Comparison of ENCODE assay signal across 11 cellular contexts in the genomic region with DNA sequence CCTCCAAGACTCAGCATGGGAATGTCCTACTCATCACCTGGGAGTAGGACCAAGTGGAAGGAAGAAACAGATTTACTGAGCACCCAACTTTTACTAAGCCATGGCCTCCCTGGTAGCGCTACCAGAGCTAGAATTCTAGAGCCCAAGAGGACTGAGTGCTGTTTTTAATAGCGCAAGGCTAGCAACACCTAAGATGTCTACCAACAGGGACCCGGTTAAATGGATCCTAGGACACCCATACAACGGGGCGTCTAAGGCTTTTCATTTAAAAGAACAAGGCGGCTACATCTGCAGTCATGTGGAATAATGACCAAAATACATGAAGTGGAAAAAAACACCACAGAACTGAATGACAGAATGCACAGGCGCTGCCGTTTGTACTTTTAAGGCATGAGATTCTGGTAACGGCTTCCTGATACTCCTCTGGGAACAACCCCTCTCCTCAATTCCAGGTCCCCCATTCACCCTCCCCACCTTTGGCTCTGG. TPM values are rescaled to one million over a fixed set of nuclear protein-coding genes. Genes with fewer than 3 reads are reported as not detected.
DNase-seq lines count a peak whose midpoint lies in the region; ATAC-seq, FAIRE-seq and TF ChIP-seq lines count a peak whose summit lies in the region.
"Had no signal": no experiment of that assay in that cellular context is flagged by ENCODE, and none has a peak within 500 bp of the region (broad histone marks: within the 10 kb centered on the region; RNA-seq: fewer than 3 reads in every experiment).

No MANE protein-coding gene starts in this region.

- DNase-seq in SK-N-SH, result no peak
- DNase-seq in NCI-H1694 treated with DMSO at 0.1 percent for 48 hours (lab: John Stamatoyannopoulos, UW), result peak; percentile 36
- DNase-seq in endothelial cell of umbilical vein (ENCODE audit: low read depth, low spot score), result no peak
- DNase-seq in GM13976 (ENCODE audit: low spot score), result no peak
- DNase-seq in erythroblast (lab: John Stamatoyannopoulos, UW), result no peak
- no peak for DNase-seq in H54 (ENCODE audit: insufficient read length, low spot score)
- DNase-seq: H7 had no signal

- peak overlapping the region; percentile 75 for H3K27ac Mint-ChIP-seq in stimulated activated memory B cell treated with anti-CD40 and anti-IgM and Interleukin-4, amounts not matched to agents 10 μg/mL and 1 μg/mL and 100 μg/mL, for 72 hours

- TF ChIP-seq RAD21 in SK-N-SH (IDR thresholded peaks at IDR 0.05; ENCODE audit: low read length), result no peak

- dilution Hi-C loops in endothelial cell of umbilical vein (cut with MboI; ENCODE audit: extremely low pct_ligation_motif_present, low sequenced_read_pairs), result no loop called here

- H2AFZ ChIP-seq in SK-N-SH (ENCODE audit: low read depth), result no peak overlapping the region
- no peak overlapping the region for H2AFZ ChIP-seq in endothelial cell of umbilical vein (ENCODE audit: low read depth, low read length)

- intact Hi-C loops in endothelial cell of umbilical vein (cut with micrococcal nuclease), result loop anchor here (2.0 kb wide), 2 partner anchors 52 kb away; a partner anchor contains a TSS

- H3K9me3 Mint-ChIP-seq in stimulated activated memory B cell treated with anti-CD40 and anti-IgM and Interleukin-4, amounts not matched to agents 10 μg/mL and 1 μg/mL and 100 μg/mL, for 72 hours, result no peaks in the 10 kb centered on the region

- H3K9me1 ChIP-seq in endothelial cell of umbilical vein (replicated peaks; ENCODE audit: control insufficient read depth, extremely low read depth, insufficient read depth, low read length), result no peaks in the 10 kb centered on the region

- in situ Hi-C loops in GM13976 (cut with MboI; ENCODE audit: low sequenced_read_pairs, unreplicated experiment), result no loop called here

- TF ChIP-seq EP300 in SK-N-SH (IDR thresholded peaks at IDR 0.05; ENCODE audit: borderline replicate concordance in 1 of 2, low read depth in 1 of 2, low read length in 1 of 2), result no peak

- peak overlapping the region in 1 of 2 experiments; percentile 59; a peak in 2 of 4 replicates for H3K27ac ChIP-seq in SK-N-SH (ENCODE audit: low read depth in 2 of 2, low read length in 1 of 2)
- H3K27ac ChIP-seq in endothelial cell of umbilical vein (ENCODE audit: insufficient read depth, low read depth, low read length), result peak overlapping the region; percentile 62
- H3K27ac ChIP-seq: neutrophil had no signal

- H3K9me3 ChIP-seq in SK-N-SH (no peaks in the 10 kb centered on the region), endothelial cell of umbilical vein (replicated peaks; ENCODE audit: control insufficient read depth, insufficient read depth, low read length) (no peaks in the 10 kb centered on the region)
- H3K9me3 ChIP-seq: neutrophil had no signal

- peaks cover 88% of the 10 kb centered on the region for H4K20me1 ChIP-seq in SK-N-SH (ENCODE audit: insufficient read depth)
- peaks cover 2% of the 10 kb centered on the region for H4K20me1 ChIP-seq in endothelial cell of umbilical vein (replicated peaks; ENCODE audit: control insufficient read depth, extremely low read depth, insufficient read depth, low read length)

- peaks cover 16% of the 10 kb centered on the region for H3F3A ChIP-seq in SK-N-SH (replicated peaks; ENCODE audit: insufficient read depth)

- FAIRE-seq in endothelial cell of umbilical vein (lab: Jason Lieb, UNC) (no peak), H54 (lab: Jason Lieb, UNC) (no peak)
- FAIRE-seq: A204.1 had no signal

- H3K9ac ChIP-seq in SK-N-SH (no peak overlapping the region), endothelial cell of umbilical vein (replicated peaks; ENCODE audit: extremely low read depth, insufficient read depth, low read length) (no peak overlapping the region)

- no peaks in the 10 kb centered on the region for H3K27me3 ChIP-seq in SK-N-SH (ENCODE audit: insufficient read depth)
- H3K27me3 ChIP-seq in endothelial cell of umbilical vein (ENCODE audit: control insufficient read depth in 2 of 2, insufficient read depth in 2 of 2, low read length in 2 of 2), result no peaks in the 10 kb centered on the region
- H3K27me3 ChIP-seq: neutrophil had no signal

- TF ChIP-seq CTCF in SK-N-SH (IDR thresholded peaks at IDR 0.05) (no peak), endothelial cell of umbilical vein (IDR thresholded peaks at IDR 0.05; ENCODE audit: extremely low read depth in 1 of 2, insufficient read depth in 1 of 2, low read depth in 1 of 2, low read length in 2 of 2) (no peak), GM13976 (IDR thresholded peaks at IDR 0.05; ENCODE audit: borderline replicate concordance, control extremely low read depth, extremely low read depth, insufficient read depth, missing control alignments) (no peak)

- POLR2A ChIA-PET in SK-N-SH (lab: Yijun Ruan, JAX) (no interaction called here), endothelial cell of umbilical vein (lab: Charles Lee) (no interaction called here)

- no peaks in the 10 kb centered on the region for H3K27me3 Mint-ChIP-seq in stimulated activated memory B cell treated with anti-CD40 and anti-IgM and Interleukin-4, amounts not matched to agents 10 μg/mL and 1 μg/mL and 100 μg/mL, for 72 hours

- H3K4me3 Mint-ChIP-seq in stimulated activated memory B cell treated with anti-CD40 and anti-IgM and Interleukin-4, amounts not matched to agents 10 μg/mL and 1 μg/mL and 100 μg/mL, for 72 hours, result peak overlapping the region; percentile 84

- H3K4me1 ChIP-seq in SK-N-SH (ENCODE audit: control insufficient read depth in 1 of 2, insufficient read depth in 2 of 2, low read depth in 1 of 2, low read length in 1 of 2), result peaks cover 14 to 19% of the 10 kb centered on the region in 2 experiments; a peak in 3 of 4 replicates
- peaks cover 20% of the 10 kb centered on the region for H3K4me1 ChIP-seq in endothelial cell of umbilical vein (ENCODE audit: control insufficient read depth, extremely low read depth, insufficient read depth, low read length)

- peaks cover 81% of the 10 kb centered on the region for H3K4me1 Mint-ChIP-seq in stimulated activated memory B cell treated with anti-CD40 and anti-IgM and Interleukin-4, amounts not matched to agents 10 μg/mL and 1 μg/mL and 100 μg/mL, for 72 hours

- H3K4me2 ChIP-seq in SK-N-SH (peak overlapping the region; percentile 37), endothelial cell of umbilical vein (ENCODE audit: insufficient read depth, low read length) (no peak overlapping the region)

- H3K79me2 ChIP-seq in SK-N-SH (ENCODE audit: insufficient read depth), result peaks cover 95% of the 10 kb centered on the region
- H3K79me2 ChIP-seq in endothelial cell of umbilical vein (ENCODE audit: control insufficient read depth, insufficient read depth, low read length), result peaks cover 87% of the 10 kb centered on the region

- ATAC-seq in SK-N-SH treated with all-trans-retinoic acid at 6 μM for 48 hours, result no peak; the same call in 2 of the 3 replicates
- peak; percentile 3 for ATAC-seq in stimulated activated memory B cell treated with anti-CD40 and anti-IgM and Interleukin-4, amounts not matched to agents 10 μg/mL and 1 μg/mL and 100 μg/mL, for 72 hours

- H3K36me3 Mint-ChIP-seq in stimulated activated memory B cell treated with anti-CD40 and anti-IgM and Interleukin-4, amounts not matched to agents 10 μg/mL and 1 μg/mL and 100 μg/mL, for 72 hours, result peaks cover 37% of the 10 kb centered on the region

- CTCF ChIA-PET in SK-N-SH (lab: Yijun Ruan, JAX), result no interaction called here
- CTCF ChIA-PET in endothelial cell of umbilical vein (lab: Charles Lee), result interaction anchor here (1.0 to 1.2 kb wide), 5 partner anchors 14 to 91 kb away, joined by 3 to 8 read pairs (median 5); a partner anchor contains a TSS

- WGBS in SK-N-SH (ENCODE audit: low lambda C conversion rate), result 96% methylated on average over 9 of the region's 9 CpGs

- no peaks in the 10 kb centered on the region for H3K9me2 ChIP-seq in SK-N-SH

- H3K4me3 ChIP-seq in SK-N-SH (ENCODE audit: low read depth in 2 of 2, low read length in 1 of 2) (no peak overlapping the region), endothelial cell of umbilical vein (replicated peaks in 1 of 3; ENCODE audit: insufficient read depth in 1 of 3, low read depth in 1 of 3, low read length in 3 of 3) (no peak overlapping the region)

- H3K36me3 ChIP-seq in SK-N-SH (replicated peaks in 1 of 2; ENCODE audit: control insufficient read depth in 1 of 2, insufficient read depth in 2 of 2, low read length in 1 of 2) (peaks cover 0 to 9% of the 10 kb centered on the region in 2 experiments), endothelial cell of umbilical vein (ENCODE audit: control insufficient read depth in 2 of 2, extremely low read depth in 1 of 2, insufficient read depth in 2 of 2, low read length in 2 of 2) (no peaks in the 10 kb centered on the region)
- H3K36me3 ChIP-seq: neutrophil had no signal

- TF ChIP-seq POLR2A in endothelial cell of umbilical vein (IDR thresholded peaks at IDR 0.05; ENCODE audit: low read depth, low read length), result no peak
- no peak for TF ChIP-seq POLR2A in erythroblast (IDR thresholded peaks at IDR 0.05; ENCODE audit: low read length)
- no peak for TF ChIP-seq POLR2A in H54 (IDR thresholded peaks at IDR 0.05; ENCODE audit: low read depth, low read length)

- no TSS peak for BruUV-seq in endothelial cell of umbilical vein (replicated peaks; lab: Mats Ljungman, UMichigan)

RNA-seq across cellular contexts. Expression of a gene that starts 5.1 kb away (rescaled TPM):
- polyA plus RNA-seq in SK-N-SH (2012; rRNA removed) (23.4 and 29.2 TPM in 2 replicates), endothelial cell of umbilical vein (32.9 and 33.3 TPM in 2 replicates)
- polyA plus RNA-seq in SK-N-SH (2012; cell fraction: cytosol; rRNA removed), result 19.9 and 23.9 TPM in 2 replicates
- 52.4 and 82.2 TPM in 2 replicates for polyA plus RNA-seq in SK-N-SH (2012; cell fraction: nucleus; rRNA removed)
- total RNA-seq in endothelial cell of umbilical vein, result 67.5 and 73.1 TPM in 2 replicates
- polyA plus RNA-seq in endothelial cell of umbilical vein (2011; cell fraction: cytosol; rRNA removed), result 21.5 and 25.8 TPM in 2 replicates
- polyA plus RNA-seq in endothelial cell of umbilical vein (2011; cell fraction: nucleus; rRNA removed), result 122 and 137 TPM in 2 replicates
- 30.7 and 37.3 TPM in 2 replicates for polyA plus RNA-seq in endothelial cell of umbilical vein (2012)
- 78.1 and 86.9 TPM in 2 replicates for polyA minus RNA-seq in endothelial cell of umbilical vein
- polyA minus RNA-seq in endothelial cell of umbilical vein (2011; cell fraction: cytosol; rRNA and poly(A)+ RNA removed), result 29.2 TPM
- polyA minus RNA-seq in endothelial cell of umbilical vein (2011; cell fraction: nucleus; rRNA and poly(A)+ RNA removed), result 51.8 and 68.2 TPM in 2 replicates

RNA-seq across cellular contexts. Expression of a gene that starts 51.9 kb away (rescaled TPM):
- polyA plus RNA-seq in SK-N-SH (2012; rRNA removed) (23.2 and 37.4 TPM in 2 replicates), endothelial cell of umbilical vein (21.6 and 32.1 TPM in 2 replicates)
- polyA plus RNA-seq in SK-N-SH (2012; cell fraction: cytosol; rRNA removed), result 19.1 and 24.7 TPM in 2 replicates
- polyA plus RNA-seq in SK-N-SH (2012; cell fraction: nucleus; rRNA removed), result 53.3 and 71.1 TPM in 2 replicates
- total RNA-seq in endothelial cell of umbilical vein, result 10.9 and 14.7 TPM in 2 replicates
- 11.7 and 18.4 TPM in 2 replicates for polyA plus RNA-seq in endothelial cell of umbilical vein (2011; cell fraction: cytosol; rRNA removed)
- polyA plus RNA-seq in endothelial cell of umbilical vein (2011; cell fraction: nucleus; rRNA removed), result 19.7 and 20.9 TPM in 2 replicates
- 14.5 and 14.9 TPM in 2 replicates for polyA plus RNA-seq in endothelial cell of umbilical vein (2012)
- 48.6 and 55.3 TPM in 2 replicates for polyA minus RNA-seq in endothelial cell of umbilical vein
- polyA minus RNA-seq in endothelial cell of umbilical vein (2011; cell fraction: cytosol; rRNA and poly(A)+ RNA removed), result 30.0 TPM
- 29.8 and 30.9 TPM in 2 replicates for polyA minus RNA-seq in endothelial cell of umbilical vein (2011; cell fraction: nucleus; rRNA and poly(A)+ RNA removed)

RNA-seq across cellular contexts. Expression of a gene that starts 52.2 kb away (rescaled TPM):
- polyA plus RNA-seq in SK-N-SH (2012; rRNA removed) (33.0 and 34.7 TPM in 2 replicates), endothelial cell of umbilical vein (42.0 and 52.4 TPM in 2 replicates)
- 13.2 and 19.2 TPM in 2 replicates for polyA plus RNA-seq in SK-N-SH (2012; cell fraction: cytosol; rRNA removed)
- polyA plus RNA-seq in SK-N-SH (2012; cell fraction: nucleus; rRNA removed), result 81.8 and 105 TPM in 2 replicates
- 20.7 and 24.1 TPM in 2 replicates for total RNA-seq in endothelial cell of umbilical vein
- 23.1 and 25.9 TPM in 2 replicates for polyA plus RNA-seq in endothelial cell of umbilical vein (2011; cell fraction: cytosol; rRNA removed)
- polyA plus RNA-seq in endothelial cell of umbilical vein (2011; cell fraction: nucleus; rRNA removed), result 53.7 and 64.6 TPM in 2 replicates
- 13.9 and 16.9 TPM in 2 replicates for polyA plus RNA-seq in endothelial cell of umbilical vein (2012)
- polyA minus RNA-seq in endothelial cell of umbilical vein, result 37.1 and 37.8 TPM in 2 replicates
- polyA minus RNA-seq in endothelial cell of umbilical vein (2011; cell fraction: cytosol; rRNA and poly(A)+ RNA removed), result 12.0 TPM
- polyA minus RNA-seq in endothelial cell of umbilical vein (2011; cell fraction: nucleus; rRNA and poly(A)+ RNA removed), result 33.8 and 40.0 TPM in 2 replicates

RNA-seq across cellular contexts. Expression of a gene that starts 52.3 kb away (rescaled TPM):
- polyA plus RNA-seq in SK-N-SH (2012; rRNA removed), result 66.1 and 68.9 TPM in 2 replicates
- 53.4 and 67.1 TPM in 2 replicates for polyA plus RNA-seq in SK-N-SH (2012; cell fraction: cytosol; rRNA removed)
- polyA plus RNA-seq in SK-N-SH (2012; cell fraction: nucleus; rRNA removed), result 129 and 153 TPM in 2 replicates
- total RNA-seq in endothelial cell of umbilical vein, result 64.8 and 69.9 TPM in 2 replicates
- polyA plus RNA-seq in endothelial cell of umbilical vein, result 47.4 and 50.0 TPM in 2 replicates
- 44.6 and 45.5 TPM in 2 replicates for polyA plus RNA-seq in endothelial cell of umbilical vein (2011; cell fraction: cytosol; rRNA removed)
- polyA plus RNA-seq in endothelial cell of umbilical vein (2011; cell fraction: nucleus; rRNA removed), result 69.0 and 89.8 TPM in 2 replicates
- polyA plus RNA-seq in endothelial cell of umbilical vein (2012), result 38.3 and 39.9 TPM in 2 replicates
- 49.9 and 55.4 TPM in 2 replicates for polyA minus RNA-seq in endothelial cell of umbilical vein
- 24.6 TPM for polyA minus RNA-seq in endothelial cell of umbilical vein (2011; cell fraction: cytosol; rRNA and poly(A)+ RNA removed)
- polyA minus RNA-seq in endothelial cell of umbilical vein (2011; cell fraction: nucleus; rRNA and poly(A)+ RNA removed), result 62.5 and 77.7 TPM in 2 replicates
